9 cellular contexts compared by ENCODE assay signal in genomic region chr2:41791523-41791922, GRCh38.
DNase-seq lines count a peak whose midpoint lies in the region; ATAC-seq, FAIRE-seq and TF ChIP-seq lines count a peak whose summit lies in the region.
"Had no signal": no experiment of that assay in that cellular context is flagged by ENCODE, and none has a peak within 500 bp of the region (broad histone marks: within the 10 kb centered on the region; RNA-seq: fewer than 3 reads in every experiment).

No MANE protein-coding gene starts in this region.

- TF ChIP-seq CTCF in suprapubic skin (IDR thresholded peaks at IDR 0.05) (no peak), glutamatergic neuron (IDR thresholded peaks at IDR 0.05; ENCODE audit: partially characterized antibody, unreplicated experiment) (no peak)

- H3K27me3 ChIP-seq in suprapubic skin: no peaks in the 10 kb centered on the region

- no peak for TF ChIP-seq POLR2A in suprapubic skin (IDR thresholded peaks at IDR 0.05)

- DNase-seq in HTR-8/SVneo (ENCODE audit: insufficient read length, low spot score): peak; percentile 39
- peak; percentile 53 for DNase-seq in amniotic epithelial cell (ENCODE audit: low read depth)
- DNase-seq in lung microvascular endothelial cell (ENCODE audit: low read depth in 2 of 2): peak; percentile 20 to 40
- no peak for DNase-seq in suprapubic skin (ENCODE audit: low spot score in 2 of 2)
- no peak for DNase-seq in activated T-cell treated with anti-CD3 and anti-CD28 coated beads, Interleukin-2, amount 50 U/mL, for 24 hours
- DNase-seq in glutamatergic neuron: no peak
- DNase-seq in NCI-H187 (lab: John Stamatoyannopoulos, UW): no peak

- H3K4me3 ChIP-seq in suprapubic skin: no peak overlapping the region

- TF ChIP-seq EP300 in suprapubic skin (IDR thresholded peaks at IDR 0.05): no peak

- H3K4me1 Mint-ChIP-seq in activated T-cell treated with anti-CD3 and anti-CD28 coated beads, Interleukin-2, amount 50 U/mL, for 24 hours (ENCODE audit: low read depth): no peaks in the 10 kb centered on the region
- H3K4me1 Mint-ChIP-seq in glutamatergic neuron (ENCODE audit: low read depth, unreplicated experiment): no peaks in the 10 kb centered on the region

- H3K36me3 Mint-ChIP-seq in activated T-cell treated with anti-CD3 and anti-CD28 coated beads, Interleukin-2, amount 50 U/mL, for 24 hours (ENCODE audit: low read depth): no peaks in the 10 kb centered on the region
- no peaks in the 10 kb centered on the region for H3K36me3 Mint-ChIP-seq in glutamatergic neuron (ENCODE audit: unreplicated experiment)

- WGBS in suprapubic skin: 65% methylated on average over 1 of the region's 1 CpG

- H3K4me3 Mint-ChIP-seq in activated T-cell treated with anti-CD3 and anti-CD28 coated beads, Interleukin-2, amount 50 U/mL, for 24 hours: no peak overlapping the region
- H3K4me3 Mint-ChIP-seq in glutamatergic neuron (ENCODE audit: unreplicated experiment): no peak overlapping the region

- peaks cover 12% of the 10 kb centered on the region for H3K27me3 Mint-ChIP-seq in activated T-cell treated with anti-CD3 and anti-CD28 coated beads, Interleukin-2, amount 50 U/mL, for 24 hours
- H3K27me3 Mint-ChIP-seq in glutamatergic neuron (ENCODE audit: unreplicated experiment): peaks cover 3% of the 10 kb centered on the region

- H3K27ac Mint-ChIP-seq in activated T-cell treated with anti-CD3 and anti-CD28 coated beads, Interleukin-2, amount 50 U/mL, for 24 hours: no peak overlapping the region
- H3K27ac Mint-ChIP-seq in glutamatergic neuron (ENCODE audit: unreplicated experiment): no peak overlapping the region

- H3K9me3 ChIP-seq in suprapubic skin: no peaks in the 10 kb centered on the region

- H3K36me3 ChIP-seq in suprapubic skin: no peaks in the 10 kb centered on the region

- no peak overlapping the region for H3K27ac ChIP-seq in suprapubic skin
- H3K27ac ChIP-seq: KMS-11 had no signal

- no peaks in the 10 kb centered on the region for H3K4me1 ChIP-seq in suprapubic skin

- H3K9me3 Mint-ChIP-seq in activated T-cell treated with anti-CD3 and anti-CD28 coated beads, Interleukin-2, amount 50 U/mL, for 24 hours: no peaks in the 10 kb centered on the region
- no peaks in the 10 kb centered on the region for H3K9me3 Mint-ChIP-seq in glutamatergic neuron (ENCODE audit: unreplicated experiment)

- ATAC-seq in GM18498 (IDR thresholded peaks at IDR 0.05; ENCODE audit: unreplicated experiment): peak; percentile 41

- no peak for FAIRE-seq in HTR-8/SVneo (lab: Jason Lieb, UNC)

Comparison
In these comparisons a context has a peak if more than half of its experiments do, and no peak if none do; other contexts are left out.
1. DNase-seq: peak in HTR-8/SVneo (single experiment), amniotic epithelial cell (single experiment) and lung microvascular endothelial cell (2 of 2); none in suprapubic skin (0 of 2), activated T-cell treated with anti-CD3 and anti-CD28 coated beads, Interleukin-2, amount 50 U/mL, for 24 hours (single experiment), glutamatergic neuron (single experiment) and NCI-H187 (0 of 2).